32 cellular contexts compared by ENCODE assay signal in genomic region chr20:31826074-31826473, GRCh38. TPM values are rescaled to one million over a fixed set of nuclear protein-coding genes. Genes with fewer than 3 reads are reported as not detected.
"Had no signal": no experiment of that assay in that cellular context is flagged by ENCODE, and none has a peak within 500 bp of the region (broad histone marks: within the 10 kb centered on the region; RNA-seq: fewer than 3 reads in every experiment).

No MANE protein-coding gene starts in this region.

- H3K36me3 ChIP-seq: ascending aorta, breast epithelium, cardiac muscle cell, colonic mucosa, esophagus squamous epithelium had no signal

- H3K9me3 ChIP-seq: ascending aorta, breast epithelium, colonic mucosa, esophagus squamous epithelium had no signal

- H3K27me3 ChIP-seq: ascending aorta, breast epithelium, cardiac muscle cell, colonic mucosa had no signal

- H3K27ac ChIP-seq: ascending aorta, breast epithelium, cardiac muscle cell, colonic mucosa, epithelial cell of prostate, esophagus squamous epithelium had no signal

- ATAC-seq: activated CD4-positive, alpha-beta T cell treated with anti-CD3 and anti-CD28 coated beads for 36 hours; activated naive CD4-positive, alpha-beta T cell treated with anti-CD3 and anti-CD28 coated beads, Interleukin-2, amount 50 U/mL, for 72 hours; activated T-cell treated with anti-CD3 and anti-CD28 coated beads, Interleukin-2, amount 50 U/mL, for 72 hours had no signal

- H3K4me3 ChIP-seq: ascending aorta, breast epithelium, cardiac muscle cell, colonic mucosa, esophagus squamous epithelium had no signal

- DNase-seq: activated CD4-positive, alpha-beta memory T cell treated with anti-CD3 and anti-CD28 coated beads, Interleukin-2, amount 10 ng/mL, durations not matched to agents 7 days and 5 days; activated CD4-positive, alpha-beta T cell treated with anti-CD3 and anti-CD28 coated beads for 36 hours; activated CD4-positive, alpha-beta T cell treated with anti-CD3 and anti-CD28 coated beads, Interleukin-2, amount 10 ng/mL, durations not matched to agents 24 days and 14 days; activated CD4-positive, CD25-positive, alpha-beta regulatory T cell; activated CD4-positive, CD25-positive, alpha-beta regulatory T cell treated with anti-CD3 and anti-CD28 coated beads, Interleukin-2, amount 50 U/mL, for 72 hours; activated CD8-positive, alpha-beta memory T cell treated with anti-CD3 and anti-CD28 coated beads, Interleukin-2, amount 50 U/mL, for 48 hours; activated gamma-delta T cell; activated naive CD4-positive, alpha-beta T cell; activated naive CD4-positive, alpha-beta T cell treated with anti-CD3 and anti-CD28 coated beads, Interleukin-2, amount 10 ng/mL, durations not matched to agents 7 days and 5 days; activated naive CD8-positive, alpha-beta T cell treated with anti-CD3 and anti-CD28 coated beads, Interleukin-2, amount 10 ng/mL, durations not matched to agents 7 days and 5 days; activated T-cell treated with anti-CD3 and anti-CD28 coated beads for 4 hours; activated T-cell treated with anti-CD3 and anti-CD28 coated beads, Interleukin-2, amount 50 U/mL, for 24 hours; activated T-cell treated with anti-CD3 and anti-CD28 coated beads, Interleukin-2, amount 50 U/mL, for 72 hours; central memory CD4-positive, alpha-beta T cell; cerebellar nuclear complex; colonic mucosa; effector CD8-positive, alpha-beta T cell; esophagus squamous epithelium; foreskin melanocyte; head of caudate nucleus; T-helper 2 cell had no signal

- H3K4me1 ChIP-seq: breast epithelium, colonic mucosa had no signal

- FAIRE-seq: endometrium, endothelial cell of umbilical vein had no signal

RNA-seq across cellular contexts. Expression of gene MYLK2, which starts 6.9 kb away (rescaled TPM):
- total RNA-seq: ascending aorta, breast epithelium had no signal
- polyA plus RNA-seq: cardiac muscle cell, fibroblast of lung had no signal

RNA-seq across cellular contexts. Expression of gene FOXS1, which starts 19.3 kb away (rescaled TPM):
- total RNA-seq: activated CD4-positive, alpha-beta memory T cell treated with anti-CD3 and anti-CD28 coated beads, Interleukin-2, amount 10 ng/mL, durations not matched to agents 7 days and 5 days; activated CD4-positive, alpha-beta T cell treated with anti-CD3 and anti-CD28 coated beads for 36 hours; activated CD4-positive, alpha-beta T cell treated with anti-CD3 and anti-CD28 coated beads, Interleukin-2, amount 10 ng/mL, durations not matched to agents 24 days and 14 days; activated naive CD4-positive, alpha-beta T cell treated with anti-CD3 and anti-CD28 coated beads, Interleukin-2, amount 50 U/mL, for 72 hours; activated naive CD8-positive, alpha-beta T cell treated with anti-CD3 and anti-CD28 coated beads, Interleukin-2, amount 10 ng/mL, durations not matched to agents 7 days and 5 days; activated T-cell treated with anti-CD3 and anti-CD28 coated beads, Interleukin-2, amount 50 U/mL, for 72 hours; endothelial cell of umbilical vein; T-helper 1 cell treated with Interleukin-12 subunit alpha and Interleukin-12 subunit beta and Interleukin-4 antibody, amounts not matched to agents 30 ng/mL and 1 ng/mL, for 36 hours had no signal
- polyA plus RNA-seq: fibroblast of lung had no signal

RNA-seq across cellular contexts. Expression of gene DUSP15, which starts 44.3 kb away (rescaled TPM):
- total RNA-seq: activated CD4-positive, alpha-beta memory T cell treated with anti-CD3 and anti-CD28 coated beads, Interleukin-2, amount 10 ng/mL, durations not matched to agents 7 days and 5 days; activated CD4-positive, alpha-beta T cell treated with anti-CD3 and anti-CD28 coated beads for 36 hours; activated CD4-positive, alpha-beta T cell treated with anti-CD3 and anti-CD28 coated beads, Interleukin-2, amount 10 ng/mL, durations not matched to agents 24 days and 14 days; activated naive CD4-positive, alpha-beta T cell treated with anti-CD3 and anti-CD28 coated beads, Interleukin-2, amount 50 U/mL, for 72 hours; activated naive CD8-positive, alpha-beta T cell treated with anti-CD3 and anti-CD28 coated beads, Interleukin-2, amount 10 ng/mL, durations not matched to agents 7 days and 5 days; activated T-cell treated with anti-CD3 and anti-CD28 coated beads, Interleukin-2, amount 50 U/mL, for 72 hours; endothelial cell of umbilical vein; fibroblast of lung; fibroblast of villous mesenchyme; T-helper 1 cell treated with Interleukin-12 subunit alpha and Interleukin-12 subunit beta and Interleukin-4 antibody, amounts not matched to agents 30 ng/mL and 1 ng/mL, for 36 hours had no signal

RNA-seq across cellular contexts. Expression of gene TTLL9, which starts 44.4 kb away (rescaled TPM):
- total RNA-seq: activated CD4-positive, alpha-beta memory T cell treated with anti-CD3 and anti-CD28 coated beads, Interleukin-2, amount 10 ng/mL, durations not matched to agents 7 days and 5 days; activated CD4-positive, alpha-beta T cell treated with anti-CD3 and anti-CD28 coated beads for 36 hours; activated CD4-positive, alpha-beta T cell treated with anti-CD3 and anti-CD28 coated beads, Interleukin-2, amount 10 ng/mL, durations not matched to agents 24 days and 14 days; activated naive CD4-positive, alpha-beta T cell treated with anti-CD3 and anti-CD28 coated beads, Interleukin-2, amount 50 U/mL, for 72 hours; activated naive CD8-positive, alpha-beta T cell treated with anti-CD3 and anti-CD28 coated beads, Interleukin-2, amount 10 ng/mL, durations not matched to agents 7 days and 5 days; activated T-cell treated with anti-CD3 and anti-CD28 coated beads, Interleukin-2, amount 50 U/mL, for 72 hours; ascending aorta; colonic mucosa; dermis microvascular lymphatic vessel endothelial cell; endothelial cell of umbilical vein; fibroblast of lung; fibroblast of villous mesenchyme; T-helper 1 cell treated with Interleukin-12 subunit alpha and Interleukin-12 subunit beta and Interleukin-4 antibody, amounts not matched to agents 30 ng/mL and 1 ng/mL, for 36 hours had no signal
